In genomic region chr9:92638621-92639101, GRCh38 we compare ENCODE assay signal across 13 cellular contexts.
"Had no signal": no experiment of that assay in that cellular context is flagged by ENCODE, and none has a peak within 500 bp of the region (broad histone marks: within the 10 kb centered on the region; RNA-seq: fewer than 3 reads in every experiment).

No MANE protein-coding gene starts in this region.

- H3K27me3 ChIP-seq: uterus had no signal

- H3K9me3 Mint-ChIP-seq: activated B cell treated with CpG ODN at 0.5 μM for 24 hours; activated naive CD4-positive, alpha-beta T cell treated with anti-CD3 and anti-CD28 coated beads, Interleukin-2, amount 10 ng/mL, durations not matched to agents 7 days and 5 days; activated T-helper 2 cell treated with anti-CD3 and anti-CD28 coated beads, Interferon-gamma antibody, Interleukin-2, Interleukin-4, amounts not matched to agents 10 μg/mL and 5 μg/mL and 100 μg/mL, durations not matched to agents 14 hours and 24 hours and 36 hours; dendritic cell treated with granulocyte-macrophage colony-stimulating factor and Interleukin-4, amounts not matched to agents 40 ng/mL and 50 ng/mL, for 4 days; neural crest cell; stimulated activated naive CD8-positive, alpha-beta T cell treated with anti-CD3 and anti-CD28 coated beads, Interleukin-15, Interleukin-2, amounts not matched to agents 100 ng/mL and 50 ng/mL, for 24 hours had no signal

- H3K4me1 Mint-ChIP-seq: activated B cell treated with CpG ODN at 0.5 μM for 24 hours; activated naive CD4-positive, alpha-beta T cell treated with anti-CD3 and anti-CD28 coated beads, Interleukin-2, amount 10 ng/mL, durations not matched to agents 7 days and 5 days had no signal

- H3K27me3 Mint-ChIP-seq: activated B cell treated with CpG ODN at 0.5 μM for 24 hours; activated naive CD4-positive, alpha-beta T cell treated with anti-CD3 and anti-CD28 coated beads, Interleukin-2, amount 10 ng/mL, durations not matched to agents 7 days and 5 days; dendritic cell treated with granulocyte-macrophage colony-stimulating factor and Interleukin-4, amounts not matched to agents 40 ng/mL and 50 ng/mL, for 4 days; stimulated activated naive CD8-positive, alpha-beta T cell treated with anti-CD3 and anti-CD28 coated beads, Interleukin-15, Interleukin-2, amounts not matched to agents 100 ng/mL and 50 ng/mL, for 24 hours had no signal

- H3K4me3 ChIP-seq: uterus had no signal

- H3K36me3 ChIP-seq: uterus had no signal

- DNase-seq: activated B cell treated with CpG ODN at 0.5 μM for 24 hours; activated CD4-positive, alpha-beta T cell treated with anti-CD3 and anti-CD28 coated beads, Interleukin-2, amount 50 U/mL, for 1 hour; activated naive CD4-positive, alpha-beta T cell treated with anti-CD3 and anti-CD28 coated beads, Interleukin-2, amount 10 ng/mL, durations not matched to agents 7 days and 5 days; central memory CD4-positive, alpha-beta T cell; hypothalamus; kidney glomerular epithelial cell; stimulated activated CD4-positive, alpha-beta T cell treated with anti-CD3 and anti-CD28 coated beads, Interleukin-2, amount 100 ng/mL, for 24 hours; T-helper 2 cell had no signal

- H3K9me3 ChIP-seq: uterus had no signal

- H3K27ac ChIP-seq: uterus had no signal

- H3K4me3 Mint-ChIP-seq: activated B cell treated with CpG ODN at 0.5 μM for 24 hours; activated naive CD4-positive, alpha-beta T cell treated with anti-CD3 and anti-CD28 coated beads, Interleukin-2, amount 10 ng/mL, durations not matched to agents 7 days and 5 days; dendritic cell treated with granulocyte-macrophage colony-stimulating factor and Interleukin-4, amounts not matched to agents 40 ng/mL and 50 ng/mL, for 4 days; neural crest cell; stimulated activated naive CD8-positive, alpha-beta T cell treated with anti-CD3 and anti-CD28 coated beads, Interleukin-15, Interleukin-2, amounts not matched to agents 100 ng/mL and 50 ng/mL, for 24 hours had no signal

- H3K27ac Mint-ChIP-seq: activated B cell treated with CpG ODN at 0.5 μM for 24 hours; activated naive CD4-positive, alpha-beta T cell treated with anti-CD3 and anti-CD28 coated beads, Interleukin-2, amount 10 ng/mL, durations not matched to agents 7 days and 5 days; activated T-helper 2 cell treated with anti-CD3 and anti-CD28 coated beads, Interferon-gamma antibody, Interleukin-2, Interleukin-4, amounts not matched to agents 10 μg/mL and 5 μg/mL and 100 μg/mL, durations not matched to agents 14 hours and 24 hours and 36 hours; dendritic cell treated with granulocyte-macrophage colony-stimulating factor and Interleukin-4, amounts not matched to agents 40 ng/mL and 50 ng/mL, for 4 days; stimulated activated naive CD8-positive, alpha-beta T cell treated with anti-CD3 and anti-CD28 coated beads, Interleukin-15, Interleukin-2, amounts not matched to agents 100 ng/mL and 50 ng/mL, for 24 hours had no signal
